In the genomic region with DNA sequence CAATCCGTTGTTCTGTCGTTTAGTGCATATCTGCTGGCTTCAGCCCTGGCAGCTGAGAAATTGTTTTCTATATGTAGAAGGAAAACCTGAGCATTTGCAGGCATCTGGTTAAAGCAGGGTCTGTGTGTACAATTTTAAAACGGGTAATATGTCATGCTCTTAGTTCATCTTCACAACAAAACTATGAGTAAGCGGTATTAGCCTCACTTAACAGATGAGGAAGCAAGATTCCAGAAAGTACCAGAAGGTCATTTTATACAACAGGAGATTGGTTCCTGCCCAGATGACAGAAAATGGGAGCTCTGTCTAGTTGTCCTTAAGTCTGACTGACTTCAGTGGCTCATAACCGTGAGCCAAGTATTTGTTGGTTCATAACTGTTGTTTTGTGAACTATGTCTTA, we compare ENCODE assay signal across 8 cellular contexts. TPM values are rescaled to one million over a fixed set of nuclear protein-coding genes. Genes with fewer than 3 reads are reported as not detected.
DNase-seq lines count a peak whose midpoint lies in the region; ATAC-seq, FAIRE-seq and TF ChIP-seq lines count a peak whose summit lies in the region.

No MANE protein-coding gene starts in this region.

- H3K27me3 ChIP-seq in mammary epithelial cell (ENCODE audit: insufficient read depth, low read length) (no peaks in the 10 kb centered on the region), mucosa of rectum (ENCODE audit: control insufficient read depth in 2 of 2, insufficient read depth in 2 of 2, low read length in 2 of 2) (no peaks in the 10 kb centered on the region)

- H3K36me3 ChIP-seq in mammary epithelial cell (ENCODE audit: insufficient read depth, low read length), result peaks cover 35% of the 10 kb centered on the region
- peaks cover 35 to 63% of the 10 kb centered on the region in 2 donors for H3K36me3 ChIP-seq in mucosa of rectum (ENCODE audit: control insufficient read depth in 2 of 2, insufficient read depth in 2 of 2, low read length in 2 of 2)

- H3K27ac Mint-ChIP-seq in IgD-negative memory B cell, result peak overlapping the region; percentile 48 to 98 (median 94)

- BruUV-seq in mammary epithelial cell (replicated peaks; lab: Mats Ljungman, UMichigan), result no TSS peak

- no peak for ATAC-seq in GM18907 (IDR thresholded peaks at IDR 0.05; ENCODE audit: unreplicated experiment)

- dilution Hi-C loops in mammary epithelial cell (cut with HindIII; ENCODE audit: low sequenced_read_pairs), result no loop called here

- H3K27me3 Mint-ChIP-seq in IgD-negative memory B cell, result no peaks in the 10 kb centered on the region

- H3K4me1 ChIP-seq in mammary epithelial cell (ENCODE audit: insufficient read depth, low read length) (peaks cover 21% of the 10 kb centered on the region), mucosa of rectum (ENCODE audit: control insufficient read depth in 2 of 2, insufficient read depth in 2 of 2, low read length in 2 of 2) (peaks cover 42 to 43% of the 10 kb centered on the region in 2 donors)

- in situ Hi-C loops in mammary epithelial cell (cut with MboI; ENCODE audit: low sequenced_read_pairs in 2 of 2), result no loop called here

- WGBS in mammary epithelial cell (ENCODE audit: low coverage, missing lambda C conversion rate), result 87% methylated on average over 5 of the region's 5 CpGs

- H2AFZ ChIP-seq in mammary epithelial cell (ENCODE audit: low read depth, low read length), result no peak overlapping the region

- H3K4me1 Mint-ChIP-seq in IgD-negative memory B cell, result peaks cover 28 to 31% (median 30%) of the 10 kb centered on the region in 3 donors

- peak overlapping the region; percentile 96 for H3K4me2 ChIP-seq in mammary epithelial cell (ENCODE audit: insufficient read depth, low read depth, low read length)

- DNase-seq in AG04449 (ENCODE audit: low read depth, low spot score), result no peak
- peak; percentile 20 for DNase-seq in mammary epithelial cell
- DNase-seq in RCC 7860 (ENCODE audit: low spot score), result no peak
- no peak for DNase-seq in DMS153 (lab: John Stamatoyannopoulos, UW)
- DNase-seq in NCI-H1930 (lab: John Stamatoyannopoulos, UW), result no peak

- FAIRE-seq in RCC 7860 (lab: Jason Lieb, UNC), result no peak

- H3K27ac ChIP-seq in mammary epithelial cell (ENCODE audit: insufficient read depth, low read depth, low read length) (peak overlapping the region; percentile 91), mucosa of rectum (ENCODE audit: low read depth in 2 of 2, low read length in 2 of 2) (peak overlapping the region in 1 of 2 donors; percentile 90)

- H3K9ac ChIP-seq in mammary epithelial cell (ENCODE audit: insufficient read depth, low read length) (peak overlapping the region; percentile 94), mucosa of rectum (ENCODE audit: low read depth in 1 of 2, low read length in 2 of 2) (peak overlapping the region; percentile 70 to 93)

- intact Hi-C loops in mammary epithelial cell (cut with micrococcal nuclease), result loop anchor here (5.0 kb wide), 1 partner anchor 135 kb away; the partner anchor contains the start of gene TPP1

- CTCF ChIA-PET in AG04449 (lab: Yijun Ruan, JAX), result interaction anchor here (0.7 to 10.4 kb wide), 7 partner anchors 12 to 103 kb away, joined by 3 to 75 read pairs (median 6); partner anchors contain the start of gene DNHD1
- CTCF ChIA-PET in mammary epithelial cell (lab: Charles Lee; ENCODE audit: low non-redundant PET), result no interaction called here

- no peaks in the 10 kb centered on the region for H3K36me3 Mint-ChIP-seq in IgD-negative memory B cell

- H3K9me3 Mint-ChIP-seq in IgD-negative memory B cell, result no peaks in the 10 kb centered on the region

- H3K79me2 ChIP-seq in mammary epithelial cell (ENCODE audit: insufficient read depth, low read length), result peaks cover 77% of the 10 kb centered on the region

- no peaks in the 10 kb centered on the region for H4K20me1 ChIP-seq in mammary epithelial cell (ENCODE audit: insufficient read depth, low read length)

- peak overlapping the region; percentile 89 to 98 (median 95) for H3K4me3 Mint-ChIP-seq in IgD-negative memory B cell

- peak overlapping the region; percentile 99 for H3K4me3 ChIP-seq in AG04449 (ENCODE audit: low read depth, low read length)
- H3K4me3 ChIP-seq in mammary epithelial cell (replicated peaks in 1 of 3; ENCODE audit: insufficient read depth in 1 of 3, low read depth in 2 of 3, low read length in 3 of 3), result peak overlapping the region; percentile 66 to 74 (median 67)
- peak overlapping the region; percentile 91 to 98 for H3K4me3 ChIP-seq in mucosa of rectum (ENCODE audit: low read length in 2 of 2)

- no peak for TF ChIP-seq CTCF in AG04449 (IDR thresholded peaks at IDR 0.05; ENCODE audit: insufficient read depth, low read length, missing control alignments)
- TF ChIP-seq CTCF in mammary epithelial cell (conservative IDR thresholded peaks at IDR 0.05 in 1 of 2, IDR thresholded peaks at IDR 0.05 in 1 of 2; ENCODE audit: extremely low read depth in 1 of 2, insufficient read depth in 1 of 2, low read depth in 1 of 2, low read length in 2 of 2), result no peak

- H3K9me3 ChIP-seq in mammary epithelial cell (replicated peaks; ENCODE audit: insufficient read depth, low read length) (no peaks in the 10 kb centered on the region), mucosa of rectum (ENCODE audit: control insufficient read depth in 2 of 2, low read length in 2 of 2) (no peaks in the 10 kb centered on the region)

- POLR2A ChIA-PET in AG04449 (lab: Yijun Ruan, JAX), result interaction anchor here (1.0 to 2.4 kb wide), 4 partner anchors 7 to 80 kb away, joined by 3 to 7 read pairs (median 6); no protein-coding TSS in a partner anchor

RNA-seq across cellular contexts. Expression of gene TIMM10B, which starts 1.1 kb away (rescaled TPM):
- 25.4 TPM for polyA plus RNA-seq in IgD-negative memory B cell
- 10 to 100 TPM; 36.0 to 42.7 TPM for total RNA-seq in mammary epithelial cell
- 40.4 TPM for polyA plus RNA-seq in mammary epithelial cell
- polyA minus RNA-seq in mammary epithelial cell, result 18.1 TPM

RNA-seq across cellular contexts. Expression of gene ARFIP2, which starts 1.3 kb away (rescaled TPM):
- polyA plus RNA-seq in IgD-negative memory B cell, result 36.3 TPM
- total RNA-seq in mammary epithelial cell, result 10 to 100 TPM; 70.5 to 76.2 TPM
- polyA plus RNA-seq in mammary epithelial cell, result 79.1 TPM
- polyA minus RNA-seq in mammary epithelial cell, result 22.9 TPM

RNA-seq across cellular contexts. Expression of gene TRIM3, which starts 8.7 kb away (rescaled TPM):
- polyA plus RNA-seq in IgD-negative memory B cell, result 0.61 TPM
- total RNA-seq in mammary epithelial cell, result 10 to 100 TPM in 1 of 2 donors, 1 to 10 TPM in 1; 9.3 to 20.8 TPM
- polyA plus RNA-seq in mammary epithelial cell, result 10.2 TPM
- 17.7 TPM for polyA minus RNA-seq in mammary epithelial cell

RNA-seq across cellular contexts. Expression of gene DNHD1, which starts 14.6 kb away (rescaled TPM):
- 1.9 TPM for polyA plus RNA-seq in IgD-negative memory B cell
- 1 to 10 TPM; 5.5 to 9.4 TPM for total RNA-seq in mammary epithelial cell
- polyA plus RNA-seq in mammary epithelial cell, result 3.1 TPM
- polyA minus RNA-seq in mammary epithelial cell, result 4.0 TPM

RNA-seq across cellular contexts. Expression of gene HPX, which starts 41.6 kb away (rescaled TPM):
- polyA plus RNA-seq in IgD-negative memory B cell (0.46 TPM), mammary epithelial cell (0.53 TPM)
- 1 to 10 TPM in 1 of 2 donors, under 1 TPM in 1; 0.83 to 2.0 TPM for total RNA-seq in mammary epithelial cell
- polyA minus RNA-seq in mammary epithelial cell, result not detected
